Comparison of ENCODE assay signal across 19 cellular contexts in the genomic region with DNA sequence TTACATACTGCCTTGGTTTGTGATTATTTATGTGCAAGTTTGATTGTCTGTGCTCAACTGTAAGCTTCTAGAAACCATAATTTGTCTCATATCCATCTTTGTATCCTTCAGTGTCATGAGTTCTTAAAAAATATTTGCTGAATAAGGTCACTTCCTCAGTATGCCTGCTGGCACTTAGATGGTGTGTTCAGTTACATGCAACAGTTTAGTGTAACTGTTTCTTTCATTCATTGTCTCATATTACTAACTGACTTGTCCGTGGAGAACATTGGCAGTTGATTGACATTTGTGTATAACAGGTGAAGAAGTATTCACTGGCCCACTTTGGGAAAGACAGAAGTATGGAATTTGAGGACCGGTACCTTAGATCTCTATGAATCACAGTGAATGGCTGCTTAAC.
DNase-seq lines count a peak whose midpoint lies in the region; ATAC-seq, FAIRE-seq and TF ChIP-seq lines count a peak whose summit lies in the region.
"Had no signal": no experiment of that assay in that cellular context is flagged by ENCODE, and none has a peak within 500 bp of the region (broad histone marks: within the 10 kb centered on the region; RNA-seq: fewer than 3 reads in every experiment).

No MANE protein-coding gene starts in this region.

- peak; percentile 43 for DNase-seq in AG10803 (ENCODE audit: low read depth)
- DNase-seq in chondrocyte (ENCODE audit: low spot score) = no peak
- DNase-seq in kidney tubule cell (ENCODE audit: low spot score) = peak; percentile 6
- DNase-seq in thyroid gland = no peak
- no peak for DNase-seq in GM12892 (ENCODE audit: insufficient read length)
- no peak for DNase-seq in ureter (ENCODE audit: low spot score)
- DNase-seq: COR-L47; DMS153; MM.1S; NCI-H1105; NCI-H1694; NCI-H446 treated with DMSO at 0.1 percent for 48 hours; NK-92 treated with Interleukin-12 subunit alpha and Interleukin-12 subunit beta, amount 100 ng/mL, for 24 hours; SHP77 treated with DMSO at 0.1 percent for 48 hours had no signal

- H3K4me1 Mint-ChIP-seq in chondrocyte (ENCODE audit: low read depth) = peaks cover 32% of the 10 kb centered on the region

- TF ChIP-seq CTCF in AG10803 (conservative IDR thresholded peaks at IDR 0.05; ENCODE audit: low read length) = no peak
- no peak for TF ChIP-seq CTCF in HEK293 (tag by site-specific recombination; IDR thresholded peaks at IDR 0.05)
- TF ChIP-seq CTCF in chondrocyte (IDR thresholded peaks at IDR 0.05) = no peak
- no peak for TF ChIP-seq CTCF in thyroid gland (IDR thresholded peaks at IDR 0.05)

- no peaks in the 10 kb centered on the region for H3K9me3 ChIP-seq in HEK293 (ENCODE audit: control insufficient read depth, insufficient read depth, low read depth, low read length)
- H3K9me3 ChIP-seq in thyroid gland = no peaks in the 10 kb centered on the region

- TF ChIP-seq POLR2A in thyroid gland (IDR thresholded peaks at IDR 0.05) (no peak), GM12892 (IDR thresholded peaks at IDR 0.05; ENCODE audit: low read depth, low read length) (no peak)

- H3K27me3 Mint-ChIP-seq in chondrocyte (ENCODE audit: low read depth) = no peaks in the 10 kb centered on the region

- H3K27me3 ChIP-seq in thyroid gland = no peaks in the 10 kb centered on the region

- 83 to 85% methylated on average over 2 of the region's 2 CpGs for WGBS in thyroid gland, 2 donors

- intact Hi-C loops in thyroid gland (cut with DNase I) = no loop called here

- H3K36me3 ChIP-seq in HEK293 (ENCODE audit: control insufficient read depth in 2 of 2, insufficient read depth in 1 of 2, low read length in 2 of 2) (no peaks in the 10 kb centered on the region), thyroid gland (no peaks in the 10 kb centered on the region)

- H3K27ac ChIP-seq in HEK293 (ENCODE audit: extremely low read depth, low read depth, low read length) = no peak overlapping the region
- H3K27ac ChIP-seq in thyroid gland = no peak overlapping the region

- peak overlapping the region; percentile 67 for H3K27ac Mint-ChIP-seq in chondrocyte (ENCODE audit: unreplicated experiment)

- POLR2A ChIA-PET in HEK293 (lab: Yijun Ruan, JAX) = no interaction called here

- no peaks in the 10 kb centered on the region for H3K9me3 Mint-ChIP-seq in chondrocyte (ENCODE audit: low read depth)

- no peak overlapping the region for H3K4me3 Mint-ChIP-seq in chondrocyte (ENCODE audit: unreplicated experiment)

- CTCF ChIA-PET in HEK293 (lab: Yijun Ruan, JAX) = interaction anchor here (0.7 kb wide), 1 partner anchor 72 kb away, joined by 3 read pairs; no protein-coding TSS in a partner anchor

- no peaks in the 10 kb centered on the region for H3K4me1 ChIP-seq in HEK293 (ENCODE audit: control insufficient read depth, insufficient read depth, low read length)
- H3K4me1 ChIP-seq in thyroid gland = peaks cover 0 to 5% of the 10 kb centered on the region in 2 donors

- no peak for FAIRE-seq in GM12892 (lab: Jason Lieb, UNC)
- FAIRE-seq: A204.1, GM19239 had no signal

- H3K4me3 ChIP-seq in AG10803 (ENCODE audit: low read length) (no peak overlapping the region), HEK293 (ENCODE audit: low read depth, low read length) (no peak overlapping the region), thyroid gland (replicated peaks in 1 of 3) (no peak overlapping the region)

- no peaks in the 10 kb centered on the region for H3K36me3 Mint-ChIP-seq in chondrocyte (ENCODE audit: low read depth)

- no peak for ATAC-seq in HG02938 (IDR thresholded peaks at IDR 0.05; ENCODE audit: unreplicated experiment)
- ATAC-seq: HCT116 had no signal

TF ChIP-seq in HEK293, 187 proteins besides CTCF, POLR2A, EP300 and RAD21:
- peak; percentile 84 for TF ChIP-seq SCRT2 (tag by site-specific recombination; IDR thresholded peaks at IDR 0.05)
- no peak for TF ChIP-seq MZF1 (tag by site-specific recombination; IDR thresholded peaks at IDR 0.05; ENCODE audit: borderline replicate concordance)
- no peak for TF ChIP-seq PBX3 (CRISPR knock-in tag; IDR thresholded peaks at IDR 0.05)
- no peak for TF ChIP-seq KLF9 (tag by site-specific recombination; IDR thresholded peaks at IDR 0.05; ENCODE audit: low read depth)
- TF ChIP-seq ZNF394 (tag by site-specific recombination; IDR thresholded peaks at IDR 0.05; ENCODE audit: borderline replicate concordance) = no peak
- TF ChIP-seq ZNF621 (tag by site-specific recombination; IDR thresholded peaks at IDR 0.05) = no peak
- TF ChIP-seq ZNF704 (tag by site-specific recombination; IDR thresholded peaks at IDR 0.05) = no peak
- 0 out of 2 replicates have a peak, but pooled peaks have one; percentile 6 for TF ChIP-seq ZNF366 (tag by site-specific recombination; conservative IDR thresholded peaks at IDR 0.05)

Comparison
In these comparisons a context has a peak if more than half of its experiments do, and no peak if none do; other contexts are left out.
1. DNase-seq: peak in AG10803 (single experiment) and kidney tubule cell (single experiment); none in chondrocyte (single experiment), thyroid gland (0 of 2), GM12892 (single experiment) and ureter (single experiment).